In genomic region chr2:230602562-230603230, GRCh38 we compare ENCODE assay signal across 8 cellular contexts.
A peak's percentile ranks its signal among the peaks of the same experiment; 100 is the strongest.
DNase-seq lines count a peak whose midpoint lies in the region; ATAC-seq and TF ChIP-seq lines count a peak whose summit lies in the region.

No MANE protein-coding gene starts in this region.

- H3K36me3 Mint-ChIP-seq in type B pancreatic cell (no peaks in the 10 kb centered on the region), chondrocyte (ENCODE audit: low read depth) (peaks cover 2% of the 10 kb centered on the region)

- H3K9me3 Mint-ChIP-seq in type B pancreatic cell (no peaks in the 10 kb centered on the region), chondrocyte (ENCODE audit: low read depth) (peaks cover 16% of the 10 kb centered on the region)

- TF ChIP-seq CTCF in type B pancreatic cell (conservative IDR thresholded peaks at IDR 0.05) (no peak), chondrocyte (IDR thresholded peaks at IDR 0.05) (no peak)

- H3K4me1 Mint-ChIP-seq in type B pancreatic cell (ENCODE audit: unreplicated experiment), result no peaks in the 10 kb centered on the region
- H3K4me1 Mint-ChIP-seq in chondrocyte (ENCODE audit: low read depth), result no peaks in the 10 kb centered on the region

- H3K27me3 Mint-ChIP-seq in type B pancreatic cell (peaks cover 22% of the 10 kb centered on the region), chondrocyte (ENCODE audit: low read depth) (peaks cover 29% of the 10 kb centered on the region)

- ATAC-seq in GM18907 (IDR thresholded peaks at IDR 0.05; ENCODE audit: unreplicated experiment) (peak; percentile 64), HG03045 (IDR thresholded peaks at IDR 0.05; ENCODE audit: unreplicated experiment) (peak; percentile 41)

- DNase-seq in activated CD4-positive, alpha-beta T cell treated with anti-CD3 and anti-CD28 coated beads for 1 hour, result peak; percentile 34
- DNase-seq in lung microvascular endothelial cell (ENCODE audit: low read depth in 2 of 2), result peak; percentile 12 to 15
- DNase-seq in type B pancreatic cell (ENCODE audit: extremely low spot score, unreplicated experiment), result no peak
- DNase-seq in foreskin melanocyte, result no peak
- DNase-seq in cortex of kidney (lab: John Stamatoyannopoulos, UW), result no peak
- no peak for DNase-seq in chondrocyte (ENCODE audit: low spot score)

- H3K4me3 Mint-ChIP-seq in type B pancreatic cell (no peak overlapping the region), chondrocyte (ENCODE audit: unreplicated experiment) (no peak overlapping the region)

- H3K27ac Mint-ChIP-seq in type B pancreatic cell (no peak overlapping the region), chondrocyte (ENCODE audit: unreplicated experiment) (no peak overlapping the region)

Comparison
In these comparisons a context has a peak if more than half of its experiments do, and no peak if none do; other contexts are left out.
1. DNase-seq: peak in activated CD4-positive, alpha-beta T cell treated with anti-CD3 and anti-CD28 coated beads for 1 hour (single experiment) and lung microvascular endothelial cell (2 of 2); none in type B pancreatic cell (single experiment), foreskin melanocyte (single experiment), cortex of kidney (single experiment) and chondrocyte (single experiment).